8 cellular contexts compared by ENCODE assay signal in the genomic region with DNA sequence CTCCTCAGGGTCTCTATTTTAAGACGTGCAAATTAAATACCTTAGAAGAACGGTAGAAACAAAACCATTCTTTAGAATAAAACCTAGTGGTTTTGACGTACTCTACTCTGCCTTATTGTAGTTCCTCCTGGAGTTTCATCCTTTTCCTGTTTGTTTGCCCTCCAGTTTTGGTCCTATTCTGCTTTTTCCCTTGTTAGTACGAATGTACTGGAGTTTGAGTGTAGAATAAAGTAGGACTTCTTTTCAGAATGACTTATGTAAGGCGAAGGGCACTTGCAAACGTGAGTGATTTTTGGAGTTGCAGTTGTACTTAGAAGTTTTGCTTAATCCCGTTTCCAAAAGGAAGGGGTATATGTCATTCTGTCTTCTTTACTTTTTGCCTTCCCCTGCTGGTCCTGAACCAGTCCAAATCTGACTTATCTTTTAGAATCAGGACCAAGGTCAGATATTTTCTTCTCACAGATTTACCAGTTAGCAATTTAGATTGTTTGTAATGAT. TPM values are rescaled to one million over a fixed set of nuclear protein-coding genes. Genes with fewer than 3 reads are reported as not detected.
DNase-seq lines count a peak whose midpoint lies in the region; ATAC-seq and TF ChIP-seq lines count a peak whose summit lies in the region.

No MANE protein-coding gene starts in this region.

- WGBS in lower leg skin, 2 donors = 5 to 6% methylated on average over 7 of the region's 7 CpGs
- WGBS in transverse colon (ENCODE audit: low coverage in 1 of 2), 2 donors = 9 to 13% methylated on average over 7 of the region's 7 CpGs

- H3K4me3 Mint-ChIP-seq in activated T-cell treated with anti-CD3 and anti-CD28 coated beads, Interleukin-2, amount 50 U/mL, for 72 hours = peak overlapping the region; percentile 83 to 92

- in situ Hi-C loops in astrocyte of the cerebellum (cut with HindIII; ENCODE audit: low sequenced_read_pairs) (no loop called here), transverse colon (cut with MboI; ENCODE audit: low pct_ligation_motif_present in 1 of 4, low pct_unique_long_range_greater_than_20kb in 1 of 4, low sequenced_read_pairs in 3 of 4) (loop anchor here in 3 of 4 donors (5.0 to 25.0 kb wide), 3 partner anchors 161 to 484 kb away; a partner anchor contains a TSS)

- CTCF ChIA-PET in RWPE1 (lab: Yijun Ruan, JAX) = interaction anchor here (0.6 to 1.3 kb wide), 10 partner anchors 13 to 267 kb away, joined by 3 to 6 read pairs (median 5); no protein-coding TSS in a partner anchor

- H3K27ac ChIP-seq in transverse colon (peak overlapping the region; percentile 94 to 98 (median 97)), RWPE1 (no peak overlapping the region)

- peak overlapping the region; percentile 88 for H3K4me3 ChIP-seq in astrocyte of the cerebellum (ENCODE audit: low read depth, low read length)
- H3K4me3 ChIP-seq in lower leg skin (ENCODE audit: low read depth, poor library complexity, severe bottlenecking) = peak overlapping the region; percentile 79
- peak overlapping the region; percentile 73 to 85 (median 78) for H3K4me3 ChIP-seq in transverse colon

- POLR2A ChIA-PET in RWPE1 (lab: Yijun Ruan, JAX; ENCODE audit: low non-redundant PET) = no interaction called here

- H3K9me3 ChIP-seq in transverse colon = no peaks in the 10 kb centered on the region

- H3K27ac Mint-ChIP-seq in activated T-cell treated with anti-CD3 and anti-CD28 coated beads, Interleukin-2, amount 50 U/mL, for 72 hours = peak overlapping the region; percentile 64

- no peak for DNase-seq in activated T-cell treated with anti-CD3 and anti-CD28 coated beads, Interleukin-2, amount 50 U/mL, for 72 hours
- DNase-seq in activated T-cell treated with anti-CD3 and anti-CD28 coated beads, Interleukin-2, amount 50 U/mL, for 1 hour = no peak
- DNase-seq in astrocyte of the cerebellum (ENCODE audit: low read depth) (no peak), lower leg skin (ENCODE audit: low spot score in 2 of 2) (no peak), transverse colon (no peak), RWPE1 (ENCODE audit: low spot score) (no peak)
- DNase-seq in activated CD4-positive, alpha-beta T cell treated with anti-CD3 and anti-CD28 coated beads, Interleukin-2, amount 50 U/mL, for 4 hours = no peak

- TF ChIP-seq CTCF in astrocyte of the cerebellum (IDR thresholded peaks at IDR 0.05; ENCODE audit: low read depth, low read length, missing control alignments) = no peak
- TF ChIP-seq CTCF in lower leg skin (IDR thresholded peaks at IDR 0.05) = no peak
- TF ChIP-seq CTCF in transverse colon (IDR thresholded peaks at IDR 0.05) = no peak
- no peak for TF ChIP-seq CTCF in RWPE1 (conservative IDR thresholded peaks at IDR 0.05; ENCODE audit: low read depth)

- H3K4me1 ChIP-seq in transverse colon = peaks cover 6 to 35% (median 17%) of the 10 kb centered on the region in 4 donors

- H3K27me3 ChIP-seq in transverse colon = no peaks in the 10 kb centered on the region

- TF ChIP-seq EP300 in transverse colon (IDR thresholded peaks at IDR 0.05; ENCODE audit: low read depth) = no peak

- TF ChIP-seq POLR2A in lower leg skin (IDR thresholded peaks at IDR 0.05) = no peak
- no peak for TF ChIP-seq POLR2A in transverse colon (IDR thresholded peaks at IDR 0.05)

- H3K9me3 Mint-ChIP-seq in activated T-cell treated with anti-CD3 and anti-CD28 coated beads, Interleukin-2, amount 50 U/mL, for 72 hours = no peaks in the 10 kb centered on the region

- no peaks in the 10 kb centered on the region for H3K36me3 ChIP-seq in transverse colon

- ATAC-seq in activated T-cell treated with anti-CD3 and anti-CD28 coated beads, Interleukin-2, amount 50 U/mL, for 72 hours (replicated peaks in 1 of 2) = no peak
- ATAC-seq in HG02763 (IDR thresholded peaks at IDR 0.05; ENCODE audit: unreplicated experiment) = no peak

- H3K36me3 Mint-ChIP-seq in activated T-cell treated with anti-CD3 and anti-CD28 coated beads, Interleukin-2, amount 50 U/mL, for 72 hours (ENCODE audit: insufficient read depth in 2 of 2) = peaks cover 0 to 3% of the 10 kb centered on the region in 2 donors

- intact Hi-C loops in lower leg skin (cut with DNase I; ENCODE audit: low total_unique reads) (no loop called here), transverse colon (cut with DNase I; ENCODE audit: low total_unique reads) (no loop called here)

- no peaks in the 10 kb centered on the region for H3K27me3 Mint-ChIP-seq in activated T-cell treated with anti-CD3 and anti-CD28 coated beads, Interleukin-2, amount 50 U/mL, for 72 hours (ENCODE audit: low read depth)

- H3K4me1 Mint-ChIP-seq in activated T-cell treated with anti-CD3 and anti-CD28 coated beads, Interleukin-2, amount 50 U/mL, for 72 hours (ENCODE audit: low read depth) = peaks cover 29% of the 10 kb centered on the region

RNA-seq across cellular contexts. Expression of a gene that starts 1.4 kb away (rescaled TPM):
- 1 to 10 TPM; 9.4 to 9.9 TPM for total RNA-seq in activated T-cell treated with anti-CD3 and anti-CD28 coated beads, Interleukin-2, amount 50 U/mL, for 72 hours
- total RNA-seq in lower leg skin = 10 to 100 TPM; 15.4 to 19.5 (median 18.9) TPM
- total RNA-seq in transverse colon = 10 to 100 TPM in 3 of 4 donors, 1 to 10 TPM in 1; 6.6 to 19.1 (median 16.2) TPM
